19 cellular contexts compared by ENCODE assay signal in genomic region chr2:105488198-105488757, GRCh38.
"Had no signal": no experiment of that assay in that cellular context is flagged by ENCODE, and none has a peak within 500 bp of the region (broad histone marks: within the 10 kb centered on the region; RNA-seq: fewer than 3 reads in every experiment).

No MANE protein-coding gene starts in this region.

- H3K4me3 ChIP-seq: dorsolateral prefrontal cortex, lung, prostate gland, right lobe of liver, stomach had no signal

- H3K27ac ChIP-seq: dorsolateral prefrontal cortex, prostate gland had no signal

- H3K9me3 ChIP-seq: prostate gland had no signal

- H3K4me1 Mint-ChIP-seq: activated CD4-positive, alpha-beta T cell treated with anti-CD3 and anti-CD28 coated beads for 36 hours; nephron progenitor cell; stimulated activated effector memory CD8-positive, alpha-beta T cell treated with anti-CD3 and anti-CD28 coated beads, Interleukin-12 subunit alpha, Interleukin-12 subunit beta, amount 100 ng/mL, for 72 hours had no signal

- H3K27ac Mint-ChIP-seq: activated CD4-positive, alpha-beta memory T cell treated with anti-CD3 and anti-CD28 coated beads for 36 hours; activated CD4-positive, alpha-beta T cell treated with anti-CD3 and anti-CD28 coated beads for 36 hours; activated naive CD8-positive, alpha-beta T cell; nephron progenitor cell; stimulated activated effector memory CD8-positive, alpha-beta T cell treated with anti-CD3 and anti-CD28 coated beads, Interleukin-12 subunit alpha, Interleukin-12 subunit beta, amount 100 ng/mL, for 72 hours had no signal

- H3K36me3 ChIP-seq: prostate gland, right lobe of liver, stomach had no signal

- H3K36me3 Mint-ChIP-seq: stimulated activated effector memory CD8-positive, alpha-beta T cell treated with anti-CD3 and anti-CD28 coated beads, Interleukin-12 subunit alpha, Interleukin-12 subunit beta, amount 100 ng/mL, for 72 hours had no signal

- FAIRE-seq: colon, frontal cortex, TTC549 had no signal

- H3K27me3 ChIP-seq: right lobe of liver, stomach had no signal

- H3K4me3 Mint-ChIP-seq: activated CD4-positive, alpha-beta memory T cell treated with anti-CD3 and anti-CD28 coated beads for 36 hours; activated CD4-positive, alpha-beta T cell treated with anti-CD3 and anti-CD28 coated beads for 36 hours; activated naive CD8-positive, alpha-beta T cell; nephron progenitor cell; stimulated activated effector memory CD8-positive, alpha-beta T cell treated with anti-CD3 and anti-CD28 coated beads, Interleukin-12 subunit alpha, Interleukin-12 subunit beta, amount 100 ng/mL, for 72 hours had no signal

- DNase-seq: activated CD4-positive, alpha-beta memory T cell treated with anti-CD3 and anti-CD28 coated beads for 36 hours; activated CD4-positive, alpha-beta T cell treated with anti-CD3 and anti-CD28 coated beads for 36 hours; amygdala; central memory CD4-positive, alpha-beta T cell; dorsolateral prefrontal cortex; midbrain; nephron progenitor cell; occipital lobe; right lobe of liver; stimulated activated CD4-positive, alpha-beta T cell treated with anti-CD3 and anti-CD28 coated beads, Interleukin-4, amount 100 ng/mL, for 24 hours; stomach; SW 1271 had no signal

- H3K4me1 ChIP-seq: prostate gland had no signal

- ATAC-seq: activated CD4-positive, alpha-beta T cell treated with anti-CD3 and anti-CD28 coated beads for 36 hours; right lobe of liver; stimulated activated effector memory CD8-positive, alpha-beta T cell treated with anti-CD3 and anti-CD28 coated beads, Interleukin-12 subunit alpha, Interleukin-12 subunit beta, amount 100 ng/mL, for 72 hours had no signal

- H3K27me3 Mint-ChIP-seq: activated CD4-positive, alpha-beta T cell treated with anti-CD3 and anti-CD28 coated beads for 36 hours; activated naive CD8-positive, alpha-beta T cell had no signal
